28 cellular contexts compared by ENCODE assay signal in the genomic region with DNA sequence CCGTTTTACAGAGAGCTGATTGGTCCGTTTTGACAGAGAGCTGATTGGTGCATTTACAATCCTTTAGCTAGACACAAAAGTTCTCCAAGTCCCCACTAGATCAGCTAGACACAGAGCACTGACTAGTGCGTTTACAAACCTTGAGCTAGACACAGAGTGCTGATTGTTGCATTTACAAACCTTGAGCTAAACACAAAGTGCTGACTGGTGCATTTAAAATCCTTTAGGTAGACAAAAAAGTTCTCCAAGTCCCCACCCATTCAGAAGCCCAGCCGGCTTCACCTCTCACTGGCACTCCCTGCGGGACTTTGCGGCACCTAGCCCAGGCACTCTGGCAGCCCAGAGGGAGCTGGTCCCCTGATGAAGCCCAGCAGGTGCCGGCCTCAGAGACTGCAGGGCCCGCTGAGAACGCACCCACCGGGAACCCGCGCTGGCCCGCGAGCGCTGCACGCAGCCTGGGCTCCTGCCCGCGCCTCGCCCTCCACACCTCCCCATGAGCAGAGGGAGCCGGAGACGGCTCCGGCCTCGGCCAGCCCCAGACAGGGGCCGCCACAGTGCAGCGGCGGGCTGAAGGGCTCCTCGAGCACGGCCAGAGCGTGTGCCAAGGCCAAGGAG.
"Had no signal": no experiment of that assay in that cellular context is flagged by ENCODE, and none has a peak within 500 bp of the region (broad histone marks: within the 10 kb centered on the region; RNA-seq: fewer than 3 reads in every experiment).

No MANE protein-coding gene starts in this region.

- H3K27me3 Mint-ChIP-seq: naive B cell; stimulated activated naive B cell treated with anti-CD40 and anti-IgM and Interleukin-4, amounts not matched to agents 10 μg/mL and 1 μg/mL and 100 μg/mL, for 72 hours had no signal

- H3K27me3 ChIP-seq: left lung, neural progenitor cell, ovary, stomach, tibial artery, vagina had no signal

- ATAC-seq: left colon; left lung; lower lobe of right lung; natural killer cell; right cardiac atrium; sciatic nerve; stimulated activated naive B cell treated with anti-CD40 and anti-IgM and Interleukin-4, amounts not matched to agents 10 μg/mL and 1 μg/mL and 100 μg/mL, for 72 hours; stimulated activated naive CD8-positive, alpha-beta T cell treated with anti-CD3 and anti-CD28 coated beads, Interleukin-15, Interleukin-2, amounts not matched to agents 100 U/mL and 50 U/mL, for 24 hours had no signal

- H3K9ac ChIP-seq: neural progenitor cell had no signal

- H3K36me3 ChIP-seq: left lung, lower lobe of right lung, neural progenitor cell, ovary, prostate gland, stomach, thoracic aorta, tibial artery, vagina had no signal

- H3K4me2 ChIP-seq: neural progenitor cell had no signal

- H3K36me3 Mint-ChIP-seq: naive B cell, natural killer cell, neural progenitor cell had no signal

- H2AFZ ChIP-seq: neural progenitor cell had no signal

- H3K4me3 ChIP-seq: left lung, lower lobe of right lung, neural progenitor cell, ovary, prostate gland, skin epidermis, stomach, thoracic aorta, tibial artery, vagina had no signal

- FAIRE-seq: keratinocyte had no signal

- H3K4me3 Mint-ChIP-seq: natural killer cell; nephron progenitor cell; neural progenitor cell; stimulated activated naive B cell treated with anti-CD40 and anti-IgM and Interleukin-4, amounts not matched to agents 10 μg/mL and 1 μg/mL and 100 μg/mL, for 72 hours had no signal

- H3K4me1 ChIP-seq: left lung, lower lobe of right lung, neural progenitor cell, prostate gland, stomach, tibial artery, vagina had no signal

- DNase-seq: hippocampal formation; left colon; lower lobe of right lung; mammary epithelial cell; mesenchymal stem cell; naive B cell; natural killer cell; nephron progenitor cell; ovary; retina; stimulated activated CD4-positive, alpha-beta T cell treated with anti-CD3 and anti-CD28 coated beads, Interleukin-12 subunit alpha, Interleukin-12 subunit beta, amount 100 ng/mL, for 4 hours; stimulated activated CD4-positive, alpha-beta T cell treated with anti-CD3 and anti-CD28 coated beads, Interleukin-15, amount 100 ng/mL, for 24 hours; stimulated activated CD4-positive, alpha-beta T cell treated with anti-CD3 and anti-CD28 coated beads, Interleukin-2, amount 100 ng/mL, for 24 hours; stimulated activated CD4-positive, alpha-beta T cell treated with anti-CD3 and anti-CD28 coated beads, Interleukin-4, amount 100 ng/mL, for 1 hour; stimulated activated naive B cell treated with anti-CD40 and anti-IgM and Interleukin-4, amounts not matched to agents 10 μg/mL and 1 μg/mL and 100 μg/mL, for 72 hours; stimulated activated naive CD8-positive, alpha-beta T cell treated with anti-CD3 and anti-CD28 coated beads, Interleukin-15, Interleukin-2, amounts not matched to agents 100 U/mL and 50 U/mL, for 24 hours; stomach; tibial artery; trophoblast cell had no signal

- H3K9me3 ChIP-seq: lower lobe of right lung, ovary, prostate gland, thoracic aorta, tibial artery, vagina had no signal

- H3K27ac ChIP-seq: left lung, lower lobe of right lung, neural progenitor cell, ovary, prostate gland, skin epidermis, stomach, thoracic aorta, tibial artery, vagina had no signal

- H3K4me1 Mint-ChIP-seq: naive B cell; natural killer cell; nephron progenitor cell; neural progenitor cell; stimulated activated naive B cell treated with anti-CD40 and anti-IgM and Interleukin-4, amounts not matched to agents 10 μg/mL and 1 μg/mL and 100 μg/mL, for 72 hours had no signal

- H3K27ac Mint-ChIP-seq: naive B cell; natural killer cell; nephron progenitor cell; neural progenitor cell; stimulated activated naive B cell treated with anti-CD40 and anti-IgM and Interleukin-4, amounts not matched to agents 10 μg/mL and 1 μg/mL and 100 μg/mL, for 72 hours had no signal
